ENCODE assay signal across 9 cellular contexts in the genomic region with DNA sequence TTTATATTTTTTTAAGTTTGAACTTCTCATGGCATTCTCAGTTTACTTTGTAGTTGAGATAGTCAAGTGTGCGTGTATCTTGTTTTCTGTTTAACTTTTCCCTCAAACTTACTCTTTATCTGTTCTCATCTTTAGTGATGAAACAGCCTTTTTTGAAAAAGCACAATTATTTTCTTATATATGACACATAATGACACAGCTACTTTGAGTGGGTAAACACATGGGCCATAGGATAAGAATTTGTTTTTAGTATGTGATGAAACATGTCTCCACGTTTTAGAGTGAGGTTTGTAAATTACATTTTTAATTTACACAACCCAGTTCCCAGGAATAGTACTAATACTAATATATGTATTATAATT. TPM values are rescaled to one million over a fixed set of nuclear protein-coding genes. Genes with fewer than 3 reads are reported as not detected.
DNase-seq lines count a peak whose midpoint lies in the region; ATAC-seq and TF ChIP-seq lines count a peak whose summit lies in the region.
"Had no signal": no experiment of that assay in that cellular context is flagged by ENCODE, and none has a peak within 500 bp of the region (broad histone marks: within the 10 kb centered on the region; RNA-seq: fewer than 3 reads in every experiment).

No MANE protein-coding gene starts in this region.

- H3K36me3 ChIP-seq in Caco-2 (ENCODE audit: control insufficient read depth, insufficient read depth, low read length) (no peaks in the 10 kb centered on the region), OCI-LY3 (replicated peaks; ENCODE audit: low read depth, low read length) (peaks cover 5% of the 10 kb centered on the region), endodermal cell (ENCODE audit: control insufficient read depth, insufficient read depth, low read length) (no peaks in the 10 kb centered on the region), neuron (ENCODE audit: insufficient read depth, low read length) (no peaks in the 10 kb centered on the region), prostate gland (no peaks in the 10 kb centered on the region), trophoblast cell (ENCODE audit: control insufficient read depth in 1 of 2, insufficient read depth in 2 of 2, low read length in 2 of 2) (no peaks in the 10 kb centered on the region)

- CTCF ChIA-PET in Caco-2 (lab: Charles Lee) = no interaction called here

- no peak for ATAC-seq in GM21515 (IDR thresholded peaks at IDR 0.05; ENCODE audit: unreplicated experiment)

- no peak overlapping the region for H4K8ac ChIP-seq in trophoblast cell (ENCODE audit: low read depth, low read length)

- no peak overlapping the region for H3K14ac ChIP-seq in trophoblast cell (ENCODE audit: low read length)

- TF ChIP-seq CTCF in Caco-2 (IDR thresholded peaks at IDR 0.05; ENCODE audit: insufficient read depth in 1 of 2, low read depth in 1 of 2, low read length in 1 of 2, severe bottlenecking in 1 of 2, unreplicated experiment in 1 of 2) = no peak
- TF ChIP-seq CTCF in OCI-LY3 (IDR thresholded peaks at IDR 0.05; ENCODE audit: low read depth, low read length) = no peak
- TF ChIP-seq CTCF in endodermal cell (conservative IDR thresholded peaks at IDR 0.05) = no peak
- no peak for TF ChIP-seq CTCF in prostate gland (IDR thresholded peaks at IDR 0.05)

- H3K79me1 ChIP-seq in trophoblast cell (ENCODE audit: low read length) = peaks cover 24% of the 10 kb centered on the region

- peaks cover 11% of the 10 kb centered on the region for H3K36me3 Mint-ChIP-seq in Caco-2 (ENCODE audit: insufficient read depth, unreplicated experiment)
- H3K36me3 Mint-ChIP-seq in endodermal cell (ENCODE audit: low read depth) = peaks cover 3% of the 10 kb centered on the region

- no peaks in the 10 kb centered on the region for H3K27me3 ChIP-seq in Caco-2 (replicated peaks; ENCODE audit: control insufficient read depth, insufficient read depth, low read length)
- H3K27me3 ChIP-seq in OCI-LY3 (ENCODE audit: low read depth, low read length) = no peaks in the 10 kb centered on the region
- H3K27me3 ChIP-seq in endodermal cell (ENCODE audit: control insufficient read depth, insufficient read depth, low read length, poor library complexity, severe bottlenecking) = no peaks in the 10 kb centered on the region
- H3K27me3 ChIP-seq in neuron (ENCODE audit: insufficient read depth, low read length) = no peaks in the 10 kb centered on the region
- no peaks in the 10 kb centered on the region for H3K27me3 ChIP-seq in prostate gland (replicated peaks; ENCODE audit: insufficient read depth)
- no peaks in the 10 kb centered on the region for H3K27me3 ChIP-seq in trophoblast cell (ENCODE audit: insufficient read depth, low read length)

- no peak overlapping the region for H3K23ac ChIP-seq in trophoblast cell (ENCODE audit: low read length)

- intact Hi-C loops in Caco-2 (cut with micrococcal nuclease; ENCODE audit: unreplicated experiment) = loop anchor here (5.0 to 10.0 kb wide), 6 partner anchors 322 to 880 kb away; no protein-coding TSS in a partner anchor
- intact Hi-C loops in prostate gland (cut with DNase I) = loop anchor here (10.0 kb wide), 1 partner anchor 800 kb away; no protein-coding TSS in a partner anchor

- no peaks in the 10 kb centered on the region for H3K9me3 Mint-ChIP-seq in Caco-2 (ENCODE audit: unreplicated experiment)
- no peaks in the 10 kb centered on the region for H3K9me3 Mint-ChIP-seq in endodermal cell

- peak overlapping the region; percentile 79 for H3K4me2 ChIP-seq in OCI-LY3 (ENCODE audit: low read length)
- H3K4me2 ChIP-seq in trophoblast cell (ENCODE audit: low read length) = no peak overlapping the region

- TF ChIP-seq POLR2A in prostate gland (IDR thresholded peaks at IDR 0.05) = no peak

- no peak overlapping the region for H3K18ac ChIP-seq in trophoblast cell (ENCODE audit: low read length)

- H3K4me1 Mint-ChIP-seq in Caco-2 (ENCODE audit: low read depth, unreplicated experiment) (peaks cover 7% of the 10 kb centered on the region), endodermal cell (peaks cover 42% of the 10 kb centered on the region)

- no peak for DNase-seq in Caco-2
- DNase-seq in endodermal cell = no peak
- no peak for DNase-seq in prostate gland (ENCODE audit: low spot score)
- no peak for DNase-seq in iPS-NIHi11 (ENCODE audit: low spot score)
- DNase-seq in trophoblast cell = no peak
- DNase-seq: activated effector memory CD4-positive, alpha-beta T cell treated with Interleukin-2 at 50 U/mL for 16 hours had no signal

- H3K79me2 ChIP-seq in OCI-LY3 (ENCODE audit: low read length) (peaks cover 79% of the 10 kb centered on the region), trophoblast cell (ENCODE audit: control insufficient read depth, insufficient read depth, low read length, poor library complexity) (peaks cover 16% of the 10 kb centered on the region)

- no peak overlapping the region for H4K12ac ChIP-seq in trophoblast cell (ENCODE audit: low read depth, low read length)

- H4K91ac ChIP-seq in trophoblast cell (ENCODE audit: low read depth, low read length) = no peak overlapping the region

- peak overlapping the region; percentile 89 for H3K4me3 Mint-ChIP-seq in Caco-2 (ENCODE audit: unreplicated experiment)
- H3K4me3 Mint-ChIP-seq in endodermal cell = peak overlapping the region; percentile 86

- no peak overlapping the region for H2BK120ac ChIP-seq in trophoblast cell (ENCODE audit: insufficient read depth, low read length, poor library complexity)

- H3K27ac Mint-ChIP-seq in Caco-2 (ENCODE audit: unreplicated experiment) = peak overlapping the region; percentile 75
- peak overlapping the region; percentile 6 for H3K27ac Mint-ChIP-seq in endodermal cell

- H3K27me3 Mint-ChIP-seq in Caco-2 (ENCODE audit: insufficient read depth, unreplicated experiment) = no peaks in the 10 kb centered on the region
- H3K27me3 Mint-ChIP-seq in endodermal cell (ENCODE audit: insufficient read depth) = no peaks in the 10 kb centered on the region

- peaks cover 33% of the 10 kb centered on the region for H3K4me1 ChIP-seq in Caco-2
- H3K4me1 ChIP-seq in OCI-LY3 (ENCODE audit: low read length) = peaks cover 40% of the 10 kb centered on the region
- no peaks in the 10 kb centered on the region for H3K4me1 ChIP-seq in endodermal cell (ENCODE audit: control insufficient read depth, insufficient read depth, low read length)
- peaks cover 19% of the 10 kb centered on the region for H3K4me1 ChIP-seq in neuron (ENCODE audit: insufficient read depth, low read length)
- H3K4me1 ChIP-seq in prostate gland (replicated peaks) = no peaks in the 10 kb centered on the region
- H3K4me1 ChIP-seq in trophoblast cell (ENCODE audit: control insufficient read depth in 1 of 2, insufficient read depth in 2 of 2, low read length in 2 of 2) = no peaks in the 10 kb centered on the region

- no peak overlapping the region for H2BK12ac ChIP-seq in trophoblast cell (ENCODE audit: low read length)

- H2AK5ac ChIP-seq in trophoblast cell (ENCODE audit: low read length) = no peak overlapping the region

- no peaks in the 10 kb centered on the region for H3K9me3 ChIP-seq in Caco-2
- no peaks in the 10 kb centered on the region for H3K9me3 ChIP-seq in OCI-LY3 (ENCODE audit: insufficient read depth, low read length)
- H3K9me3 ChIP-seq in endodermal cell (ENCODE audit: control insufficient read depth, low read length) = no peaks in the 10 kb centered on the region
- no peaks in the 10 kb centered on the region for H3K9me3 ChIP-seq in neuron (ENCODE audit: low read length)
- H3K9me3 ChIP-seq in prostate gland = no peaks in the 10 kb centered on the region
- H3K9me3 ChIP-seq in trophoblast cell (ENCODE audit: insufficient read depth, low read depth, low read length) = no peaks in the 10 kb centered on the region

- H4K20me1 ChIP-seq in OCI-LY3 (ENCODE audit: insufficient read depth, low read length) = peaks cover 51% of the 10 kb centered on the region

- BruUV-seq in Caco-2 (replicated peaks; lab: Mats Ljungman, UMichigan) = no TSS peak

- no peak overlapping the region for H3K4ac ChIP-seq in trophoblast cell (ENCODE audit: low read depth, low read length)

- H3K4me3 ChIP-seq in Caco-2 (ENCODE audit: low read depth, low read length) = peak overlapping the region; percentile 96
- H3K4me3 ChIP-seq in OCI-LY3 (ENCODE audit: low read length) = peak overlapping the region; percentile 97
- peak overlapping the region; percentile 96 for H3K4me3 ChIP-seq in endodermal cell (ENCODE audit: low read length)
- H3K4me3 ChIP-seq in neuron (ENCODE audit: low read length) = peak overlapping the region; percentile 94
- H3K4me3 ChIP-seq in prostate gland = no peak overlapping the region
- H3K4me3 ChIP-seq in trophoblast cell (ENCODE audit: low read depth, low read length) = no peak overlapping the region

- H3K9ac ChIP-seq in OCI-LY3 (ENCODE audit: low read length) (peak overlapping the region; percentile 98), endodermal cell (ENCODE audit: extremely low read depth, low read length, poor library complexity, severe bottlenecking) (peak overlapping the region; percentile 66), trophoblast cell (ENCODE audit: low read length) (no peak overlapping the region)

- POLR2A ChIA-PET in Caco-2 (lab: Charles Lee) = no interaction called here

- no peak overlapping the region for H2AFZ ChIP-seq in OCI-LY3 (ENCODE audit: low read depth, low read length)
- H2AFZ ChIP-seq in neuron (ENCODE audit: low read depth, low read length) = no peak overlapping the region
- no peak overlapping the region for H2AFZ ChIP-seq in trophoblast cell (ENCODE audit: insufficient read depth, low read length, poor library complexity)

- no peak overlapping the region for H2BK5ac ChIP-seq in trophoblast cell (ENCODE audit: low read depth, low read length, poor library complexity)

- 67% methylated on average over 1 of the region's 2 CpGs; no CpG with 5 or more reads in 1 of the 2 experiments for WGBS in endodermal cell (ENCODE audit: insufficient coverage in 1 of 2, insufficient read length in 1 of 2), 2 experiments
- WGBS in prostate gland = 11% methylated on average over 2 of the region's 2 CpGs
- WGBS in trophoblast cell (ENCODE audit: extremely low coverage, insufficient coverage, insufficient read length) = no CpG with 5 or more reads among the region's 2 CpGs

- H3K27ac ChIP-seq in OCI-LY3 (ENCODE audit: low read length) (peak overlapping the region; percentile 95), endodermal cell (ENCODE audit: low read depth, low read length) (no peak overlapping the region), prostate gland (peak overlapping the region in 1 of 2 donors; percentile 98), trophoblast cell (ENCODE audit: low read depth, low read length) (no peak overlapping the region)

RNA-seq across cellular contexts. Expression of a gene that starts 3.2 kb away (rescaled TPM):
- total RNA-seq in Caco-2 (2022) (29.0 and 30.2 TPM in 2 replicates), endodermal cell (10 to 100 TPM; 40.5 to 42.5 TPM), prostate gland (10 to 100 TPM; 19.3 to 58.8 TPM)
- 24.6 TPM for polyA plus RNA-seq in endodermal cell (2013, experiment 1 of 2)
- 23.2 TPM for polyA plus RNA-seq in endodermal cell (2013, experiment 2 of 2)
- polyA plus RNA-seq in trophoblast cell (2013) = 11.2 and 11.6 TPM in 2 replicates

Comparison
In these comparisons a context has a peak if more than half of its experiments do, and no peak if none do; other contexts are left out.
1. H3K4me3 ChIP-seq: peak in Caco-2 (single experiment), OCI-LY3 (single experiment), endodermal cell (single experiment) and neuron (single experiment); none in prostate gland (0 of 2) and trophoblast cell (single experiment).